Comparison of ENCODE assay signal across 1 cellular context in the genomic region with DNA sequence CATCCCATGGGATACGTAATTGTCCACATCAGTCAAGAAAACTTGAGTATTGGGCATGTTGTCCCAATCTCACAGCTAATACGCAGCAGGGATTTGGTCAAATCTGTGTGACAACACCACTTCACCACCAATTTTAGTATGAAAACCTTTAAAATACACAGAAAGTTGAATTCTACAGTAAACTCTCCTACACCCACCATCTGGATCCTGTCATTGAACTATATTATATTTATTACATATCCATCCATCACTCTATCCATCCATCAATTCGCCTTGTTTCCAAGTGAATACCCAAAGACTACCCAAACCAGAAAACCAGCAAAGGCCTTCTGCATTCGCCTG.
TF ChIP-seq lines count a peak whose summit lies in the region.

No MANE protein-coding gene starts in this region.

TF ChIP-seq in IMR-90, 13 proteins besides CTCF, POLR2A, EP300 and RAD21 (continued from another document):
- TF ChIP-seq CEBPB (IDR thresholded peaks at IDR 0.05; ENCODE audit: low read depth, low read length) (no peak), RFX5 (IDR thresholded peaks at IDR 0.05; ENCODE audit: low read depth, low read length) (no peak), BHLHE40 (IDR thresholded peaks at IDR 0.05; ENCODE audit: low read depth, low read length) (no peak), SMC3 (IDR thresholded peaks at IDR 0.05; ENCODE audit: low read depth, low read length) (no peak)
